In genomic region chr9:36486933-36487481, GRCh38 we compare ENCODE assay signal across 1 cellular context.
TF ChIP-seq lines count a peak whose summit lies in the region.

No MANE protein-coding gene starts in this region.

TF ChIP-seq in HEK293, 187 proteins besides CTCF, POLR2A, EP300 and RAD21 (continued from another document):
- TF ChIP-seq ZNF148 (tag by site-specific recombination; IDR thresholded peaks at IDR 0.05; ENCODE audit: borderline replicate concordance) (no peak), SP7 (tag by site-specific recombination; IDR thresholded peaks at IDR 0.05) (peak; percentile 30), ZNF18 (tag by site-specific recombination; IDR thresholded peaks at IDR 0.05) (no peak), ZNF239 (tag by site-specific recombination; IDR thresholded peaks at IDR 0.05) (no peak), ZNF335 (tag by site-specific recombination; conservative IDR thresholded peaks at IDR 0.05) (peak; percentile 6; the same call in 1 of the 2 replicates), ZNF10 (tag by site-specific recombination; IDR thresholded peaks at IDR 0.05) (no peak), ZNF223 (tag by site-specific recombination; IDR thresholded peaks at IDR 0.05) (0 out of 2 replicates have a peak, but pooled peaks have one; percentile 29), SP3 (tag by site-specific recombination; IDR thresholded peaks at IDR 0.05) (peak; percentile 40; the same call in 1 of the 2 replicates), ZXDB (tag by site-specific recombination; IDR thresholded peaks at IDR 0.05) (peak; percentile 43; the same call in 1 of the 2 replicates), GLIS2 (tag by site-specific recombination; IDR thresholded peaks at IDR 0.05) (peak; percentile 46), ZNF214 (tag by site-specific recombination; IDR thresholded peaks at IDR 0.05; ENCODE audit: borderline replicate concordance) (no peak), ZNF521 (tag by site-specific recombination; IDR thresholded peaks at IDR 0.05) (no peak), SP2 (tag by site-specific recombination; IDR thresholded peaks at IDR 0.05) (peak; percentile 54), ZFHX2 (tag by site-specific recombination; conservative IDR thresholded peaks at IDR 0.05) (0 out of 2 replicates have a peak, but pooled peaks have one; percentile 13), ZNF350 (tag by site-specific recombination; IDR thresholded peaks at IDR 0.05) (no peak)
- TF ChIP-seq, protein P1, sequence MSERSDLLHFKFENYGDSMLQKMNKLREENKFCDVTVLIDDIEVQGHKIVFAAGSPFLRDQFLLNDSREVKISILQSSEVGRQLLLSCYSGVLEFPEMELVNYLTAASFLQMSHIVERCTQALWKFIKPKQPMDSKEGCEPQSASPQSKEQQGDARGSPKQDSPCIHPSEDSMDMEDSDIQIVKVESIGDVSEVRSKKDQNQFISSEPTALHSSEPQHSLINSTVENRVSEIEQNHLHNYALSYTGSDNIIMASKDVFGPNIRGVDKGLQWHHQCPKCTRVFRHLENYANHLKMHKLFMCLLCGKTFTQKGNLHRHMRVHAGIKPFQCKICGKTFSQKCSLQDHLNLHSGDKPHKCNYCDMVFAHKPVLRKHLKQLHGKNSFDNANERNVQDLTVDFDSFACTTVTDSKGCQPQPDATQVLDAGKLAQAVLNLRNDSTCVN (tag by site-specific recombination; optimal IDR thresholded peaks at IDR 0.05) = peak; percentile 47
- TF ChIP-seq, protein P2, sequence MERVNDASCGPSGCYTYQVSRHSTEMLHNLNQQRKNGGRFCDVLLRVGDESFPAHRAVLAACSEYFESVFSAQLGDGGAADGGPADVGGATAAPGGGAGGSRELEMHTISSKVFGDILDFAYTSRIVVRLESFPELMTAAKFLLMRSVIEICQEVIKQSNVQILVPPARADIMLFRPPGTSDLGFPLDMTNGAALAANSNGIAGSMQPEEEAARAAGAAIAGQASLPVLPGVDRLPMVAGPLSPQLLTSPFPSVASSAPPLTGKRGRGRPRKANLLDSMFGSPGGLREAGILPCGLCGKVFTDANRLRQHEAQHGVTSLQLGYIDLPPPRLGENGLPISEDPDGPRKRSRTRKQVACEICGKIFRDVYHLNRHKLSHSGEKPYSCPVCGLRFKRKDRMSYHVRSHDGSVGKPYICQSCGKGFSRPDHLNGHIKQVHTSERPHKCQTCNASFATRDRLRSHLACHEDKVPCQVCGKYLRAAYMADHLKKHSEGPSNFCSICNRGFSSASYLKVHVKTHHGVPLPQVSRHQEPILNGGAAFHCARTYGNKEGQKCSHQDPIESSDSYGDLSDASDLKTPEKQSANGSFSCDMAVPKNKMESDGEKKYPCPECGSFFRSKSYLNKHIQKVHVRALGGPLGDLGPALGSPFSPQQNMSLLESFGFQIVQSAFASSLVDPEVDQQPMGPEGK (tag by site-specific recombination; IDR thresholded peaks at IDR 0.05) = peak; percentile 49
